26 cellular contexts compared by ENCODE assay signal in genomic region chr2:174004311-174004695, GRCh38. TPM values are rescaled to one million over a fixed set of nuclear protein-coding genes. Genes with fewer than 3 reads are reported as not detected.
A peak's percentile ranks its signal among the peaks of the same experiment; 100 is the strongest.
DNase-seq lines count a peak whose midpoint lies in the region; ATAC-seq and TF ChIP-seq lines count a peak whose summit lies in the region.
"Had no signal": no experiment of that assay in that cellular context is flagged by ENCODE, and none has a peak within 500 bp of the region (broad histone marks: within the 10 kb centered on the region; RNA-seq: fewer than 3 reads in every experiment).

No MANE protein-coding gene starts in this region.

- no peak overlapping the region for H3K14ac ChIP-seq in mesenchymal stem cell (ENCODE audit: low read length in 2 of 2)

- H3K27me3 ChIP-seq in GM23248 (replicated peaks; ENCODE audit: insufficient read depth), result no peaks in the 10 kb centered on the region
- no peaks in the 10 kb centered on the region for H3K27me3 ChIP-seq in mesenchymal stem cell (ENCODE audit: control insufficient read depth in 1 of 2, insufficient read depth in 1 of 2, low read length in 2 of 2)
- H3K27me3 ChIP-seq in smooth muscle cell (ENCODE audit: low read depth), result no peaks in the 10 kb centered on the region
- H3K27me3 ChIP-seq: BLaER1, thyroid gland had no signal

- no peak overlapping the region for H3K18ac ChIP-seq in mesenchymal stem cell (ENCODE audit: low read depth in 1 of 2, low read length in 2 of 2)

- no peak overlapping the region for H3K4me3 ChIP-seq in GM23248
- no peak overlapping the region for H3K4me3 ChIP-seq in mesenchymal stem cell (ENCODE audit: insufficient read depth in 1 of 2, low read depth in 1 of 2, low read length in 2 of 2)
- no peak overlapping the region for H3K4me3 ChIP-seq in smooth muscle cell
- H3K4me3 ChIP-seq: BLaER1, GM12878, MG63, thyroid gland had no signal

- H2AFZ ChIP-seq in GM23248 (no peak overlapping the region), mesenchymal stem cell (ENCODE audit: low read depth, low read length) (no peak overlapping the region), smooth muscle cell (ENCODE audit: low read depth) (no peak overlapping the region)

- no peak for ATAC-seq in activated T-helper 17 cell treated with anti-CD3 and anti-CD28 coated beads, Interleukin-2, amount 50 U/mL, for 72 hours (replicated peaks)
- ATAC-seq: activated CD8-positive, alpha-beta memory T cell treated with anti-CD3 and anti-CD28 coated beads, Interleukin-2, amount 10 ng/mL, durations not matched to agents 7 days and 5 days; activated naive CD8-positive, alpha-beta T cell treated with anti-CD3 and anti-CD28 coated beads, Interleukin-2, amount 50 U/mL, for 24 hours; natural killer cell; PC-3 had no signal

- in situ Hi-C loops in GM23248 (cut with MboI), result no loop called here

- H3K4me1 ChIP-seq in GM23248 (ENCODE audit: insufficient read depth), result peaks cover 17% of the 10 kb centered on the region
- peaks cover 1% of the 10 kb centered on the region for H3K4me1 ChIP-seq in mesenchymal stem cell (ENCODE audit: control insufficient read depth, insufficient read depth, low read depth, low read length)
- no peaks in the 10 kb centered on the region for H3K4me1 ChIP-seq in smooth muscle cell (ENCODE audit: low read depth)

- H2BK12ac ChIP-seq in mesenchymal stem cell (ENCODE audit: low read length in 2 of 2), result no peak overlapping the region

- H4K20me1 ChIP-seq in GM23248 (ENCODE audit: insufficient read depth) (no peaks in the 10 kb centered on the region), smooth muscle cell (ENCODE audit: low read depth) (no peaks in the 10 kb centered on the region)
- H4K20me1 ChIP-seq: BLaER1 had no signal

- no peak overlapping the region for H2AK5ac ChIP-seq in mesenchymal stem cell (ENCODE audit: low read length, severe bottlenecking)

- 43 to 85% methylated on average over 1 of the region's 1 CpG for WGBS in GM23248 (ENCODE audit: low coverage in 1 of 2, low lambda C conversion rate in 2 of 2, missing lambda C conversion rate in 2 of 2), 2 experiments
- WGBS in mesenchymal stem cell, result 100% methylated on average over 1 of the region's 1 CpG
- WGBS in smooth muscle cell (ENCODE audit: low lambda C conversion rate), result 96% methylated on average over 1 of the region's 1 CpG

- TF ChIP-seq CTCF in smooth muscle cell (IDR thresholded peaks at IDR 0.05; ENCODE audit: borderline replicate concordance, insufficient read depth, poor library complexity, severe bottlenecking), result no peak

- no peaks in the 10 kb centered on the region for H3K9me2 ChIP-seq in GM23248 (ENCODE audit: insufficient read depth)

- no peaks in the 10 kb centered on the region for H3K36me3 Mint-ChIP-seq in activated T-helper 17 cell treated with anti-CD3 and anti-CD28 coated beads, Interleukin-2, amount 50 U/mL, for 72 hours (ENCODE audit: low read depth)
- H3K36me3 Mint-ChIP-seq: activated CD8-positive, alpha-beta memory T cell treated with anti-CD3 and anti-CD28 coated beads, Interleukin-2, amount 10 ng/mL, durations not matched to agents 7 days and 5 days; natural killer cell had no signal

- no peak overlapping the region for H2BK120ac ChIP-seq in mesenchymal stem cell (ENCODE audit: low read depth, low read length)

- H3F3A ChIP-seq in GM23248 (ENCODE audit: insufficient read depth) (peaks cover 18% of the 10 kb centered on the region), smooth muscle cell (ENCODE audit: low read depth) (peaks cover 14% of the 10 kb centered on the region)

- H3K4me3 Mint-ChIP-seq in activated T-helper 17 cell treated with anti-CD3 and anti-CD28 coated beads, Interleukin-2, amount 50 U/mL, for 72 hours, result no peak overlapping the region
- H3K4me3 Mint-ChIP-seq: activated CD8-positive, alpha-beta memory T cell treated with anti-CD3 and anti-CD28 coated beads, Interleukin-2, amount 10 ng/mL, durations not matched to agents 7 days and 5 days; activated naive CD8-positive, alpha-beta T cell treated with anti-CD3 and anti-CD28 coated beads, Interleukin-2, amount 50 U/mL, for 24 hours; activated T-cell treated with anti-CD3 and anti-CD28 coated beads, Interleukin-2, amount 50 U/mL, for 4 hours; natural killer cell had no signal

- H3K4me1 Mint-ChIP-seq in activated T-helper 17 cell treated with anti-CD3 and anti-CD28 coated beads, Interleukin-2, amount 50 U/mL, for 72 hours, result peaks cover 10% of the 10 kb centered on the region

- H3K9me3 ChIP-seq in GM23248 (ENCODE audit: low read depth), result no peaks in the 10 kb centered on the region
- H3K9me3 ChIP-seq in mesenchymal stem cell (ENCODE audit: control insufficient read depth, low read length), result no peaks in the 10 kb centered on the region
- H3K9me3 ChIP-seq in smooth muscle cell (replicated peaks; ENCODE audit: low read depth), result no peaks in the 10 kb centered on the region
- H3K9me3 ChIP-seq: BLaER1, MG63, thyroid gland had no signal

- no peaks in the 10 kb centered on the region for H3K79me2 ChIP-seq in GM23248 (ENCODE audit: insufficient read depth)
- no peaks in the 10 kb centered on the region for H3K79me2 ChIP-seq in smooth muscle cell (ENCODE audit: low read depth)

- peak overlapping the region; percentile 87 for H3K27ac Mint-ChIP-seq in activated T-helper 17 cell treated with anti-CD3 and anti-CD28 coated beads, Interleukin-2, amount 50 U/mL, for 72 hours
- H3K27ac Mint-ChIP-seq: activated CD8-positive, alpha-beta memory T cell treated with anti-CD3 and anti-CD28 coated beads, Interleukin-2, amount 10 ng/mL, durations not matched to agents 7 days and 5 days; activated naive CD8-positive, alpha-beta T cell treated with anti-CD3 and anti-CD28 coated beads, Interleukin-2, amount 50 U/mL, for 24 hours; natural killer cell had no signal

- H3K27me3 Mint-ChIP-seq in activated T-helper 17 cell treated with anti-CD3 and anti-CD28 coated beads, Interleukin-2, amount 50 U/mL, for 72 hours, result peaks cover 9% of the 10 kb centered on the region

- H2BK15ac ChIP-seq in mesenchymal stem cell (ENCODE audit: low read depth, poor library complexity, severe bottlenecking), result no peak overlapping the region

- H3K4me2 ChIP-seq in GM23248 (ENCODE audit: unreplicated experiment), result peak overlapping the region; percentile 67
- H3K4me2 ChIP-seq in mesenchymal stem cell (ENCODE audit: low read length, poor library complexity, severe bottlenecking), result no peak overlapping the region
- H3K4me2 ChIP-seq in smooth muscle cell, result peak overlapping the region; percentile 44
- H3K4me2 ChIP-seq: BLaER1, KMS-11 had no signal

- no peaks in the 10 kb centered on the region for H3K79me1 ChIP-seq in mesenchymal stem cell (replicated peaks; ENCODE audit: low read length, poor library complexity, severe bottlenecking)

- H3K9me3 Mint-ChIP-seq in activated T-helper 17 cell treated with anti-CD3 and anti-CD28 coated beads, Interleukin-2, amount 50 U/mL, for 72 hours, result no peaks in the 10 kb centered on the region
- H3K9me3 Mint-ChIP-seq: activated naive CD8-positive, alpha-beta T cell treated with anti-CD3 and anti-CD28 coated beads, Interleukin-2, amount 50 U/mL, for 24 hours; activated T-cell treated with anti-CD3 and anti-CD28 coated beads, Interleukin-2, amount 50 U/mL, for 4 hours; natural killer cell had no signal

- no peak for DNase-seq in GM23248
- no peak for DNase-seq in mesenchymal stem cell
- no peak for DNase-seq in smooth muscle cell (lab: John Stamatoyannopoulos, UW; ENCODE audit: unreplicated experiment)
- no peak for DNase-seq in GOT3 (lab: John Stamatoyannopoulos, UW)
- DNase-seq in SIG-M5 treated with dmso at 0.1 percent for 504 hours (lab: John Stamatoyannopoulos, UW; ENCODE audit: unreplicated experiment), result no peak
- no peak for DNase-seq in RPMI8226
- DNase-seq: activated CD8-positive, alpha-beta memory T cell treated with anti-CD3 and anti-CD28 coated beads, Interleukin-2, amount 10 ng/mL, durations not matched to agents 7 days and 5 days; activated naive CD8-positive, alpha-beta T cell treated with anti-CD3 and anti-CD28 coated beads, Interleukin-2, amount 50 U/mL, for 24 hours; activated T-cell treated with anti-CD3 and anti-CD28 coated beads, Interleukin-2, amount 50 U/mL, for 4 hours; dermis blood vessel endothelial cell; DMS153; H7; MG63; natural killer cell; NCI-H1105 treated with DMSO at 0.1 percent for 48 hours; NCI-H1930; NK-92 treated with Interleukin-12 subunit alpha and Interleukin-12 subunit beta, amount 100 ng/mL, for 24 hours; PC-3; stimulated activated CD4-positive, alpha-beta T cell treated with anti-CD3 and anti-CD28 coated beads, Interleukin-1b, Interleukin-23, amount 100 ng/mL, for 48 hours; stimulated activated naive CD8-positive, alpha-beta T cell treated with anti-CD3 and anti-CD28 coated beads, Interleukin-15, Interleukin-2, amounts not matched to agents 100 U/mL and 50 U/mL, for 24 hours; T-helper 2 cell; thyroid gland had no signal

- H2BK5ac ChIP-seq in mesenchymal stem cell (ENCODE audit: low read depth, low read length, poor library complexity, severe bottlenecking), result no peak overlapping the region

- H4K8ac ChIP-seq in mesenchymal stem cell (ENCODE audit: low read length), result no peak overlapping the region

- H3K4ac ChIP-seq in mesenchymal stem cell (ENCODE audit: low read depth in 1 of 2, low read length in 2 of 2), result no peak overlapping the region

- H3K27ac ChIP-seq in GM23248, result no peak overlapping the region
- no peak overlapping the region for H3K27ac ChIP-seq in mesenchymal stem cell (ENCODE audit: low read length, poor library complexity, severe bottlenecking)
- peak overlapping the region; percentile 37 for H3K27ac ChIP-seq in smooth muscle cell (ENCODE audit: low read depth)
- H3K27ac ChIP-seq: BLaER1, KMS-11 had no signal

- H4K91ac ChIP-seq in mesenchymal stem cell (ENCODE audit: low read length), result no peak overlapping the region

- no peaks in the 10 kb centered on the region for H3K36me3 ChIP-seq in GM23248 (ENCODE audit: low read depth)
- H3K36me3 ChIP-seq in mesenchymal stem cell (ENCODE audit: control insufficient read depth in 1 of 2, insufficient read depth in 2 of 2, low read depth in 1 of 2, low read length in 2 of 2), result no peaks in the 10 kb centered on the region
- H3K36me3 ChIP-seq in smooth muscle cell (ENCODE audit: low read depth), result no peaks in the 10 kb centered on the region
- H3K36me3 ChIP-seq: BLaER1, MG63, thyroid gland had no signal

- H3K23ac ChIP-seq in mesenchymal stem cell (ENCODE audit: low read length in 2 of 2), result no peak overlapping the region

- H3K9ac ChIP-seq in GM23248 (no peak overlapping the region), mesenchymal stem cell (ENCODE audit: low read length) (peak overlapping the region; percentile 65), smooth muscle cell (ENCODE audit: low read depth) (no peak overlapping the region)
- H3K9ac ChIP-seq: BLaER1, KMS-11 had no signal

RNA-seq across cellular contexts. Expression of gene SP3, which starts 39.1 kb away (rescaled TPM):
- 78.8 and 88.5 TPM in 2 replicates for total RNA-seq in GM23248 (2014; rRNA removed; shearing (Covaris generic))
- polyA plus RNA-seq in GM23248 (2016; fragmentation: Nextera tagmentation; extraction: Ambion mirVana) (24.7 and 27.7 TPM in 2 replicates), smooth muscle cell (24.5 and 31.4 TPM in 2 replicates)
- total RNA-seq in activated T-helper 17 cell treated with anti-CD3 and anti-CD28 coated beads, Interleukin-2, amount 50 U/mL, for 72 hours, result 100 to 1,000 TPM in 1 of 2 donors, 10 to 100 TPM in 1; 84.4 to 103 TPM
- polyA plus RNA-seq in mesenchymal stem cell (2013, experiment 1 of 2), result 25.1 TPM
- 24.7 TPM for polyA plus RNA-seq in mesenchymal stem cell (2013, experiment 2 of 2)
- total RNA-seq in smooth muscle cell, result 84.5 and 109 TPM in 2 replicates
